ENCODE assay signal across 1 cellular context in genomic region chr16:5071681-5072333, GRCh38.
TF ChIP-seq lines count a peak whose summit lies in the region.

TSS of gene ALG1 (plus strand) at chr16:5071843. CDS start at chr16:5071850, 7 bp downstream.

TF ChIP-seq in HepG2, 621 proteins besides CTCF, POLR2A, EP300 and RAD21 (continued from another document and continues in another):
- peak; percentile 29; the same call in 1 of the 2 replicates for TF ChIP-seq RERE (CRISPR knock-in tag; IDR thresholded peaks at IDR 0.05; ENCODE audit: low read depth)
- TF ChIP-seq SAFB2 (CRISPR knock-in tag; IDR thresholded peaks at IDR 0.05; ENCODE audit: borderline replicate concordance, low read depth) = 0 out of 2 replicates have a peak, but pooled peaks have one; percentile 34
- TF ChIP-seq HDAC2 (CRISPR knock-in tag; IDR thresholded peaks at IDR 0.05) = peak; percentile 91
- no peak for TF ChIP-seq NAIF1 (CRISPR knock-in tag; IDR thresholded peaks at IDR 0.05; ENCODE audit: borderline replicate concordance)
- TF ChIP-seq MTF2 (CRISPR knock-in tag; IDR thresholded peaks at IDR 0.05; ENCODE audit: borderline replicate concordance) = no peak; the same call in 1 of the 2 replicates
- 0 out of 2 replicates have a peak, but pooled peaks have one; percentile 29 for TF ChIP-seq MEIS1 (CRISPR knock-in tag; IDR thresholded peaks at IDR 0.05; ENCODE audit: borderline replicate concordance)
- TF ChIP-seq FLYWCH1 (CRISPR knock-in tag; IDR thresholded peaks at IDR 0.05) = peak; percentile 87
- peak; percentile 91; the same call in 1 of the 2 replicates for TF ChIP-seq NFKBIZ (CRISPR knock-in tag; IDR thresholded peaks at IDR 0.05)
- TF ChIP-seq MAF1 (CRISPR knock-in tag; IDR thresholded peaks at IDR 0.05; ENCODE audit: borderline replicate concordance) = peak; percentile 83; the same call in 1 of the 2 replicates
- TF ChIP-seq PLSCR1 (CRISPR knock-in tag; IDR thresholded peaks at IDR 0.05; ENCODE audit: borderline replicate concordance) = no peak
- no peak for TF ChIP-seq DPF2 (CRISPR knock-in tag; IDR thresholded peaks at IDR 0.05; ENCODE audit: borderline replicate concordance, low read depth)
- TF ChIP-seq ZNF839 (CRISPR knock-in tag; IDR thresholded peaks at IDR 0.05; ENCODE audit: borderline replicate concordance) = peak; percentile 69; the same call in 1 of the 2 replicates
- TF ChIP-seq ZNF768 (CRISPR knock-in tag; IDR thresholded peaks at IDR 0.05) = peak; percentile 90
- peak; percentile 97 for TF ChIP-seq HOXA3 (CRISPR knock-in tag; IDR thresholded peaks at IDR 0.05)
- 0 out of 2 replicates have a peak, but pooled peaks have one; percentile 54 for TF ChIP-seq HNRNPL (IDR thresholded peaks at IDR 0.05; ENCODE audit: low read depth, low read length)
- peak; percentile 90 for TF ChIP-seq SP4 (CRISPR knock-in tag; IDR thresholded peaks at IDR 0.05)
- no peak for TF ChIP-seq ZNF34 (CRISPR knock-in tag; IDR thresholded peaks at IDR 0.05; ENCODE audit: borderline replicate concordance)
- peak; percentile 22; the same call in 1 of the 2 replicates for TF ChIP-seq MATR3 (CRISPR knock-in tag; IDR thresholded peaks at IDR 0.05)
- no peak for TF ChIP-seq ARID2 (CRISPR knock-in tag; IDR thresholded peaks at IDR 0.05; ENCODE audit: borderline replicate concordance)
- TF ChIP-seq ATRX (CRISPR knock-in tag; IDR thresholded peaks at IDR 0.05; ENCODE audit: borderline replicate concordance) = no peak
- peak; percentile 91 for TF ChIP-seq SIN3B (IDR thresholded peaks at IDR 0.05; ENCODE audit: low read length)
- 0 out of 2 replicates have a peak, but pooled peaks have one; percentile 81 for TF ChIP-seq ZNF329 (CRISPR knock-in tag; IDR thresholded peaks at IDR 0.05; ENCODE audit: low read depth)
- TF ChIP-seq AGO1 (IDR thresholded peaks at IDR 0.05; ENCODE audit: low read depth, low read length, poor library complexity, severe bottlenecking) = peak; percentile 79
- no peak for TF ChIP-seq ZNF597 (CRISPR knock-in tag; IDR thresholded peaks at IDR 0.05)
- TF ChIP-seq ATF7 (IDR thresholded peaks at IDR 0.05) = no peak
- no peak for TF ChIP-seq ATF7 (CRISPR knock-in tag; IDR thresholded peaks at IDR 0.05)
- TF ChIP-seq MIER2 (CRISPR knock-in tag; IDR thresholded peaks at IDR 0.05) = peak; percentile 85; the same call in 1 of the 2 replicates
- peak; percentile 98 for TF ChIP-seq ZNF709 (CRISPR knock-in tag; IDR thresholded peaks at IDR 0.05)
- peak; percentile 96 for TF ChIP-seq SRY (CRISPR knock-in tag; IDR thresholded peaks at IDR 0.05)
- peak; percentile 93 for TF ChIP-seq CBX5 (CRISPR knock-in tag; IDR thresholded peaks at IDR 0.05; ENCODE audit: borderline replicate concordance)
- TF ChIP-seq ZNF260 (CRISPR knock-in tag; IDR thresholded peaks at IDR 0.05; ENCODE audit: borderline replicate concordance, low read depth) = no peak
- no peak for TF ChIP-seq SRF (IDR thresholded peaks at IDR 0.05; ENCODE audit: low read depth, low read length)
- no peak; the same call in 1 of the 2 replicates for TF ChIP-seq ZNF460 (CRISPR knock-in tag; IDR thresholded peaks at IDR 0.05; ENCODE audit: borderline replicate concordance)
- peak; percentile 67 for TF ChIP-seq JUND (CRISPR knock-in tag; IDR thresholded peaks at IDR 0.05)
- peak; percentile 75; the same call in 1 of the 2 replicates for TF ChIP-seq ZNF616 (CRISPR knock-in tag; IDR thresholded peaks at IDR 0.05; ENCODE audit: low read depth)
- TF ChIP-seq ZUFSP (CRISPR knock-in tag; IDR thresholded peaks at IDR 0.05; ENCODE audit: borderline replicate concordance) = no peak
- peak; percentile 91 for TF ChIP-seq HIVEP1 (CRISPR knock-in tag; IDR thresholded peaks at IDR 0.05)
- peak; percentile 63; the same call in 1 of the 2 replicates for TF ChIP-seq ZFP41 (CRISPR knock-in tag; IDR thresholded peaks at IDR 0.05; ENCODE audit: borderline replicate concordance)
- TF ChIP-seq ZNF720 (CRISPR knock-in tag; IDR thresholded peaks at IDR 0.05) = peak; percentile 86; the same call in 1 of the 2 replicates
- TF ChIP-seq DNMT1 (CRISPR knock-in tag; IDR thresholded peaks at IDR 0.05) = no peak
- TF ChIP-seq ZNF263 (CRISPR knock-in tag; IDR thresholded peaks at IDR 0.05) = peak; percentile 87
- peak; percentile 99 for TF ChIP-seq ARID4A (CRISPR knock-in tag; IDR thresholded peaks at IDR 0.05; ENCODE audit: borderline replicate concordance)
- no peak; the same call in 1 of the 2 replicates for TF ChIP-seq SP140L (CRISPR knock-in tag; IDR thresholded peaks at IDR 0.05; ENCODE audit: borderline replicate concordance)
- TF ChIP-seq ZBTB10 (CRISPR knock-in tag; IDR thresholded peaks at IDR 0.05; ENCODE audit: borderline replicate concordance) = no peak
- 0 out of 2 replicates have a peak, but pooled peaks have one; percentile 45 for TF ChIP-seq PCBP1 (IDR thresholded peaks at IDR 0.05; ENCODE audit: borderline replicate concordance, low read depth, low read length)
- TF ChIP-seq ZNF121 (CRISPR knock-in tag; IDR thresholded peaks at IDR 0.05) = 0 out of 2 replicates have a peak, but pooled peaks have one; percentile 40
- peak; percentile 99; the same call in 1 of the 2 replicates for TF ChIP-seq SMAD3 (CRISPR knock-in tag; IDR thresholded peaks at IDR 0.05)
- peak; percentile 99 for TF ChIP-seq ZNF274 (CRISPR knock-in tag; IDR thresholded peaks at IDR 0.05)
- no peak; the same call in 1 of the 2 replicates for TF ChIP-seq ZNF589 (CRISPR knock-in tag; conservative IDR thresholded peaks at IDR 0.05)
- peak; percentile 59; the same call in 1 of the 2 replicates for TF ChIP-seq RFXAP (CRISPR knock-in tag; IDR thresholded peaks at IDR 0.05; ENCODE audit: borderline replicate concordance)
- no peak for TF ChIP-seq ZBTB42 (CRISPR knock-in tag; IDR thresholded peaks at IDR 0.05)
